In genomic region chr1:191714810-191715209, GRCh38 we compare ENCODE assay signal across 18 cellular contexts.
"Had no signal": no experiment of that assay in that cellular context is flagged by ENCODE, and none has a peak within 500 bp of the region (broad histone marks: within the 10 kb centered on the region; RNA-seq: fewer than 3 reads in every experiment).

No MANE protein-coding gene starts in this region.

- H3K4me1 Mint-ChIP-seq: memory B cell; naive thymus-derived CD8-positive, alpha-beta T cell had no signal

- H3K4me3 ChIP-seq: dorsolateral prefrontal cortex, esophagus squamous epithelium, pancreas, sigmoid colon, thoracic aorta had no signal

- ATAC-seq: activated CD8-positive, alpha-beta T cell treated with anti-CD3 and anti-CD28 coated beads for 36 hours; activated T-cell treated with anti-CD3 and anti-CD28 coated beads, Interleukin-2, amount 50 U/mL, for 4 hours; left ventricle myocardium superior; naive thymus-derived CD8-positive, alpha-beta T cell; pancreas had no signal

- H3K4me1 ChIP-seq: esophagus squamous epithelium, pancreas had no signal

- H3K27me3 Mint-ChIP-seq: activated CD8-positive, alpha-beta T cell treated with anti-CD3 and anti-CD28 coated beads for 36 hours; memory B cell; naive thymus-derived CD8-positive, alpha-beta T cell had no signal

- H3K9me3 ChIP-seq: esophagus squamous epithelium, pancreas, sigmoid colon, thoracic aorta had no signal

- H3K27me3 ChIP-seq: dorsolateral prefrontal cortex, esophagus squamous epithelium, pancreas, sigmoid colon had no signal

- H3K36me3 ChIP-seq: esophagus squamous epithelium, pancreas, sigmoid colon, thoracic aorta had no signal

- H3K4me3 Mint-ChIP-seq: activated CD8-positive, alpha-beta T cell treated with anti-CD3 and anti-CD28 coated beads for 36 hours; activated T-cell treated with anti-CD3 and anti-CD28 coated beads, Interleukin-2, amount 50 U/mL, for 4 hours; memory B cell; naive thymus-derived CD8-positive, alpha-beta T cell; T-helper 2 cell treated with Interferon-gamma antibody and Interleukin-4, amounts not matched to agents 5 μg/mL and 100 μg/mL, for 36 hours had no signal

- H3K9me3 Mint-ChIP-seq: T-helper 2 cell treated with Interferon-gamma antibody and Interleukin-4, amounts not matched to agents 5 μg/mL and 100 μg/mL, for 36 hours had no signal

- DNase-seq: activated CD4-positive, alpha-beta T cell treated with anti-CD3 and anti-CD28 coated beads for 4 hours; activated CD8-positive, alpha-beta T cell treated with anti-CD3 and anti-CD28 coated beads for 36 hours; activated effector memory CD4-positive, alpha-beta T cell treated with Interleukin-2 at 50 U/mL for 16 hours; activated naive CD4-positive, alpha-beta T cell treated with anti-CD3 and anti-CD28 coated beads, Interleukin-2, amount 50 U/mL, for 16 hours; activated T-cell treated with anti-CD3 and anti-CD28 coated beads, Interleukin-2, amount 50 U/mL, for 4 hours; dorsolateral prefrontal cortex; esophagus squamous epithelium; glutamatergic neuron; kidney glomerular epithelial cell; left ventricle myocardium superior; naive thymus-derived CD8-positive, alpha-beta T cell; pancreas; sigmoid colon; stimulated activated CD4-positive, alpha-beta T cell treated with anti-CD3 and anti-CD28 coated beads, Interleukin-1b, Interleukin-23, amount 100 ng/mL, for 48 hours had no signal

- H3K36me3 Mint-ChIP-seq: memory B cell had no signal

- H3K27ac Mint-ChIP-seq: activated CD8-positive, alpha-beta T cell treated with anti-CD3 and anti-CD28 coated beads for 36 hours; memory B cell; naive thymus-derived CD8-positive, alpha-beta T cell; T-helper 2 cell treated with Interferon-gamma antibody and Interleukin-4, amounts not matched to agents 5 μg/mL and 100 μg/mL, for 36 hours had no signal

- H3K27ac ChIP-seq: dorsolateral prefrontal cortex, esophagus squamous epithelium, pancreas, sigmoid colon, thoracic aorta, VCaP had no signal
